ENCODE assay signal across 8 cellular contexts in genomic region chr4:98518555-98519267, GRCh38.
DNase-seq lines count a peak whose midpoint lies in the region; ATAC-seq and TF ChIP-seq lines count a peak whose summit lies in the region.

No MANE protein-coding gene starts in this region.

- WGBS in tibial nerve, 2 donors = 75 to 83% methylated on average over 5 of the region's 5 CpGs
- WGBS in adrenal gland, 4 donors = 81 to 92% (median 87%) methylated on average over 5 of the region's 5 CpGs

- H3K27ac Mint-ChIP-seq in WTC11 = 0 out of 2 replicates have a peak overlapping the region, but pooled peaks have one; percentile 30

- H3K36me3 Mint-ChIP-seq in WTC11 = peaks cover 18% of the 10 kb centered on the region

- H3K36me3 ChIP-seq in ACC112 (ENCODE audit: insufficient read depth, low read length) (no peaks in the 10 kb centered on the region), tibial nerve (no peaks in the 10 kb centered on the region), PC-3 (ENCODE audit: low read depth, low read length) (no peaks in the 10 kb centered on the region), adrenal gland (replicated peaks in 1 of 2) (no peaks in the 10 kb centered on the region)

- H3K9me2 ChIP-seq in PC-3 (replicated peaks; ENCODE audit: low read length) = no peaks in the 10 kb centered on the region

- ATAC-seq in GM19324 (IDR thresholded peaks at IDR 0.05; ENCODE audit: low FRiP score, unreplicated experiment) (peak; percentile 99), HG02973 (IDR thresholded peaks at IDR 0.05; ENCODE audit: unreplicated experiment) (peak; percentile 76), WTC11 (peak; percentile 57), PC-3 (no peak)

- intact Hi-C loops in PC-3 (cut with micrococcal nuclease) (no loop called here), adrenal gland (cut with DNase I) (no loop called here)

- H3K4me3 Mint-ChIP-seq in WTC11 = no peak overlapping the region

- peaks cover 57% of the 10 kb centered on the region for H3K4me1 Mint-ChIP-seq in WTC11

- H3K9me3 ChIP-seq in tibial nerve (peaks cover 0 to 3% (median 0%) of the 10 kb centered on the region in 4 donors), PC-3 (ENCODE audit: low read length) (no peaks in the 10 kb centered on the region), adrenal gland (replicated peaks in 1 of 3) (no peaks in the 10 kb centered on the region)

- no peaks in the 10 kb centered on the region for H4K20me1 ChIP-seq in PC-3 (ENCODE audit: low read length)

- no TSS peak for BruUV-seq in PC-3 (replicated peaks; lab: Mats Ljungman, UMichigan)

- TF ChIP-seq CTCF in WTC11 (IDR thresholded peaks at IDR 0.05) (no peak), tibial nerve (IDR thresholded peaks at IDR 0.05) (no peak), PC-3 (conservative IDR thresholded peaks at IDR 0.05; ENCODE audit: low read depth, low read length) (no peak), adrenal gland (IDR thresholded peaks at IDR 0.05) (no peak)

- H3F3A ChIP-seq in PC-3 (ENCODE audit: low read length, unreplicated experiment) = no peaks in the 10 kb centered on the region

- H3K4me3 ChIP-seq in ACC112 (ENCODE audit: low read depth, low read length) (no peak overlapping the region), tibial nerve (no peak overlapping the region), PC-3 (ENCODE audit: low read length) (no peak overlapping the region), adrenal gland (no peak overlapping the region)

- TF ChIP-seq POLR2A in tibial nerve (IDR thresholded peaks at IDR 0.05) (no peak), adrenal gland (IDR thresholded peaks at IDR 0.05) (no peak)

- H3K27me3 ChIP-seq in ACC112 (ENCODE audit: insufficient read depth, low read length) (no peaks in the 10 kb centered on the region), tibial nerve (no peaks in the 10 kb centered on the region), PC-3 (ENCODE audit: low read length) (no peaks in the 10 kb centered on the region), adrenal gland (no peaks in the 10 kb centered on the region)

- peak overlapping the region; percentile 85; the same call in 1 of the 2 replicates for H3K27ac ChIP-seq in ACC112 (ENCODE audit: low read depth, low read length)
- no peak overlapping the region for H3K27ac ChIP-seq in tibial nerve
- no peak overlapping the region for H3K27ac ChIP-seq in PC-3 (ENCODE audit: low read length)
- H3K27ac ChIP-seq in adrenal gland = no peak overlapping the region

- CTCF ChIA-PET in WTC11 (lab: Charles Lee) = interaction anchor here (0.8 kb wide), 1 partner anchor 12 kb away, joined by 3 read pairs; no protein-coding TSS in a partner anchor
- CTCF ChIA-PET in PC-3 (lab: Charles Lee) = no interaction called here

- POLR2A ChIA-PET in WTC11 (lab: Charles Lee) (no interaction called here), PC-3 (lab: Charles Lee; ENCODE audit: unreplicated experiment) (no interaction called here)

- no peak for TF ChIP-seq EP300 in tibial nerve (IDR thresholded peaks at IDR 0.05)

- no peak overlapping the region for H3K9ac ChIP-seq in PC-3 (ENCODE audit: low read length)

- H2AFZ ChIP-seq in ACC112 (ENCODE audit: low read length, unreplicated experiment) = no peak overlapping the region
- no peak overlapping the region for H2AFZ ChIP-seq in PC-3 (ENCODE audit: low read length)

- no peak overlapping the region for H3K4me2 ChIP-seq in PC-3 (ENCODE audit: low read length)

- no peaks in the 10 kb centered on the region for H3K27me3 Mint-ChIP-seq in WTC11 (ENCODE audit: low read depth)

- H3K4me1 ChIP-seq in ACC112 (ENCODE audit: control insufficient read depth, insufficient read depth, low read length, unreplicated experiment) (peaks cover 80% of the 10 kb centered on the region), tibial nerve (peaks cover 0 to 13% (median 5%) of the 10 kb centered on the region in 4 donors), PC-3 (ENCODE audit: insufficient read depth, low read length) (peaks cover 48% of the 10 kb centered on the region), adrenal gland (replicated peaks in 1 of 2) (no peaks in the 10 kb centered on the region)

- peaks cover 66% of the 10 kb centered on the region for H3K79me2 ChIP-seq in ACC112 (ENCODE audit: control insufficient read depth, insufficient read depth, low read length, unreplicated experiment)
- peaks cover 82% of the 10 kb centered on the region for H3K79me2 ChIP-seq in PC-3 (ENCODE audit: low read length)

- H3K9me3 Mint-ChIP-seq in WTC11 = peaks cover 19% of the 10 kb centered on the region

- DNase-seq in WTC11 (ENCODE audit: low spot score) (no peak), tibial nerve (ENCODE audit: low spot score in 2 of 2) (no peak), PC-3 (no peak), NCI-H510A treated with DMSO at 0.1 percent for 48 hours (lab: John Stamatoyannopoulos, UW) (no peak), adrenal gland (no peak)

TF ChIP-seq in WTC11, 78 proteins besides CTCF, POLR2A, EP300 and RAD21:
- no peak for TF ChIP-seq EMX1 (CRISPR knock-in tag; IDR thresholded peaks at IDR 0.05)
- no peak for TF ChIP-seq GABPB1 (CRISPR knock-in tag; IDR thresholded peaks at IDR 0.05)
- no peak for TF ChIP-seq GTF2I (CRISPR knock-in tag; conservative IDR thresholded peaks at IDR 0.05)
- no peak for TF ChIP-seq NR3C1 (CRISPR knock-in tag; conservative IDR thresholded peaks at IDR 0.05; ENCODE audit: low read depth)
- TF ChIP-seq ZNF138 (CRISPR knock-in tag; conservative IDR thresholded peaks at IDR 0.05) = no peak
- no peak for TF ChIP-seq RELA (CRISPR knock-in tag; IDR thresholded peaks at IDR 0.05; ENCODE audit: borderline replicate concordance)
- TF ChIP-seq JUN (CRISPR knock-in tag; IDR thresholded peaks at IDR 0.05) = no peak
- no peak for TF ChIP-seq ATF1 (CRISPR knock-in tag; IDR thresholded peaks at IDR 0.05)
- TF ChIP-seq ATF3 (CRISPR knock-in tag; conservative IDR thresholded peaks at IDR 0.05) = no peak
- no peak for TF ChIP-seq SMAD4 (CRISPR knock-in tag; IDR thresholded peaks at IDR 0.05)
